1 cellular context compared by ENCODE assay signal in genomic region chr22:28772633-28773460, GRCh38.
TF ChIP-seq lines count a peak whose summit lies in the region.

A gene with protein sequence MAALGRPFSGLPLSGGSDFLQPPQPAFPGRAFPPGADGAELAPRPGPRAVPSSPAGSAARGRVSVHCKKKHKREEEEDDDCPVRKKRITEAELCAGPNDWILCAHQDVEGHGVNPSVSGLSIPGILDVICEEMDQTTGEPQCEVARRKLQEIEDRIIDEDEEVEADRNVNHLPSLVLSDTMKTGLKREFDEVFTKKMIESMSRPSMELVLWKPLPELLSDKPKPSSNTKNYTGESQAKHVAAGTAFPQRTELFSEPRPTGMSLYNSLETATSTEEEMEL (plus strand): TSS chr22:28772695. CDS start chr22:28772850, 155 bp downstream.

TF ChIP-seq in HepG2, 621 proteins besides CTCF, POLR2A, EP300 and RAD21 (continued from another document and continues in another):
- TF ChIP-seq PRDM15 (CRISPR knock-in tag; IDR thresholded peaks at IDR 0.05) (no peak; the same call in 1 of the 2 replicates), ZNF232 (CRISPR knock-in tag; IDR thresholded peaks at IDR 0.05; ENCODE audit: borderline replicate concordance) (no peak), ZNF761 (CRISPR knock-in tag; conservative IDR thresholded peaks at IDR 0.05) (no peak), ZNF83 (CRISPR knock-in tag; IDR thresholded peaks at IDR 0.05; ENCODE audit: borderline replicate concordance) (no peak), ZSCAN12 (CRISPR knock-in tag; IDR thresholded peaks at IDR 0.05) (no peak), TRAFD1 (CRISPR knock-in tag; IDR thresholded peaks at IDR 0.05; ENCODE audit: borderline replicate concordance) (no peak), ZNF33A (CRISPR knock-in tag; IDR thresholded peaks at IDR 0.05; ENCODE audit: borderline replicate concordance) (no peak), E2F5 (CRISPR knock-in tag; conservative IDR thresholded peaks at IDR 0.05) (no peak), ZNF75D (CRISPR knock-in tag; IDR thresholded peaks at IDR 0.05; ENCODE audit: borderline replicate concordance) (no peak), ZFP37 (CRISPR knock-in tag; IDR thresholded peaks at IDR 0.05; ENCODE audit: borderline replicate concordance) (0 out of 2 replicates have a peak, but pooled peaks have one; percentile 43), SIX4 (CRISPR knock-in tag; IDR thresholded peaks at IDR 0.05) (peak; percentile 47; the same call in 1 of the 2 replicates), SMARCC2 (IDR thresholded peaks at IDR 0.05) (no peak), DNMT1 (CRISPR knock-in tag; IDR thresholded peaks at IDR 0.05) (no peak), HOXD1 (CRISPR knock-in tag; IDR thresholded peaks at IDR 0.05) (peak; percentile 89), USF2 (IDR thresholded peaks at IDR 0.05; ENCODE audit: low read depth, low read length) (no peak), USF2 (CRISPR knock-in tag; IDR thresholded peaks at IDR 0.05; ENCODE audit: borderline replicate concordance) (no peak), MED1 (CRISPR knock-in tag; IDR thresholded peaks at IDR 0.05) (peak; percentile 48; the same call in 1 of the 2 replicates), KDM3A (CRISPR knock-in tag; IDR thresholded peaks at IDR 0.05; ENCODE audit: low read depth) (no peak), JUNB (CRISPR knock-in tag; IDR thresholded peaks at IDR 0.05; ENCODE audit: borderline replicate concordance) (no peak), ATF1 (CRISPR knock-in tag; IDR thresholded peaks at IDR 0.05) (peak; percentile 84), ZFP91 (CRISPR knock-in tag; IDR thresholded peaks at IDR 0.05; ENCODE audit: borderline replicate concordance) (peak; percentile 45; the same call in 1 of the 2 replicates), CBX1 (IDR thresholded peaks at IDR 0.05; ENCODE audit: low read depth) (peak; percentile 22), KLF6 (CRISPR knock-in tag; IDR thresholded peaks at IDR 0.05) (peak; percentile 68; the same call in 1 of the 2 replicates), ZNF569 (CRISPR knock-in tag; IDR thresholded peaks at IDR 0.05; ENCODE audit: borderline replicate concordance) (no peak), ZNF256 (CRISPR knock-in tag; conservative IDR thresholded peaks at IDR 0.05) (peak; percentile 86; the same call in 1 of the 2 replicates), CC2D1A (CRISPR knock-in tag; IDR thresholded peaks at IDR 0.05) (no peak), GTF2F1 (IDR thresholded peaks at IDR 0.05; ENCODE audit: low read length) (no peak), AFF4 (CRISPR knock-in tag; IDR thresholded peaks at IDR 0.05) (no peak), ZNF331 (CRISPR knock-in tag; IDR thresholded peaks at IDR 0.05) (peak; percentile 75; the same call in 1 of the 2 replicates), ATAD3A (CRISPR knock-in tag; IDR thresholded peaks at IDR 0.05) (no peak), SAP130 (CRISPR knock-in tag; IDR thresholded peaks at IDR 0.05; ENCODE audit: low read depth) (peak; percentile 86), NFKBIZ (CRISPR knock-in tag; IDR thresholded peaks at IDR 0.05) (no peak), ARNTL (CRISPR knock-in tag; IDR thresholded peaks at IDR 0.05) (peak; percentile 55; the same call in 1 of the 2 replicates), MXD3 (CRISPR knock-in tag; IDR thresholded peaks at IDR 0.05) (peak; percentile 71; the same call in 1 of the 2 replicates), SMARCE1 (IDR thresholded peaks at IDR 0.05; ENCODE audit: borderline replicate concordance) (no peak)
- TF ChIP-seq, protein P1, sequence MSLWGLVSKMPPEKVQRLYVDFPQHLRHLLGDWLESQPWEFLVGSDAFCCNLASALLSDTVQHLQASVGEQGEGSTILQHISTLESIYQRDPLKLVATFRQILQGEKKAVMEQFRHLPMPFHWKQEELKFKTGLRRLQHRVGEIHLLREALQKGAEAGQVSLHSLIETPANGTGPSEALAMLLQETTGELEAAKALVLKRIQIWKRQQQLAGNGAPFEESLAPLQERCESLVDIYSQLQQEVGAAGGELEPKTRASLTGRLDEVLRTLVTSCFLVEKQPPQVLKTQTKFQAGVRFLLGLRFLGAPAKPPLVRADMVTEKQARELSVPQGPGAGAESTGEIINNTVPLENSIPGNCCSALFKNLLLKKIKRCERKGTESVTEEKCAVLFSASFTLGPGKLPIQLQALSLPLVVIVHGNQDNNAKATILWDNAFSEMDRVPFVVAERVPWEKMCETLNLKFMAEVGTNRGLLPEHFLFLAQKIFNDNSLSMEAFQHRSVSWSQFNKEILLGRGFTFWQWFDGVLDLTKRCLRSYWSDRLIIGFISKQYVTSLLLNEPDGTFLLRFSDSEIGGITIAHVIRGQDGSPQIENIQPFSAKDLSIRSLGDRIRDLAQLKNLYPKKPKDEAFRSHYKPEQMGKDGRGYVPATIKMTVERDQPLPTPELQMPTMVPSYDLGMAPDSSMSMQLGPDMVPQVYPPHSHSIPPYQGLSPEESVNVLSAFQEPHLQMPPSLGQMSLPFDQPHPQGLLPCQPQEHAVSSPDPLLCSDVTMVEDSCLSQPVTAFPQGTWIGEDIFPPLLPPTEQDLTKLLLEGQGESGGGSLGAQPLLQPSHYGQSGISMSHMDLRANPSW (CRISPR knock-in tag; IDR thresholded peaks at IDR 0.05; ENCODE audit: borderline replicate concordance) = no peak
- TF ChIP-seq, protein P2, sequence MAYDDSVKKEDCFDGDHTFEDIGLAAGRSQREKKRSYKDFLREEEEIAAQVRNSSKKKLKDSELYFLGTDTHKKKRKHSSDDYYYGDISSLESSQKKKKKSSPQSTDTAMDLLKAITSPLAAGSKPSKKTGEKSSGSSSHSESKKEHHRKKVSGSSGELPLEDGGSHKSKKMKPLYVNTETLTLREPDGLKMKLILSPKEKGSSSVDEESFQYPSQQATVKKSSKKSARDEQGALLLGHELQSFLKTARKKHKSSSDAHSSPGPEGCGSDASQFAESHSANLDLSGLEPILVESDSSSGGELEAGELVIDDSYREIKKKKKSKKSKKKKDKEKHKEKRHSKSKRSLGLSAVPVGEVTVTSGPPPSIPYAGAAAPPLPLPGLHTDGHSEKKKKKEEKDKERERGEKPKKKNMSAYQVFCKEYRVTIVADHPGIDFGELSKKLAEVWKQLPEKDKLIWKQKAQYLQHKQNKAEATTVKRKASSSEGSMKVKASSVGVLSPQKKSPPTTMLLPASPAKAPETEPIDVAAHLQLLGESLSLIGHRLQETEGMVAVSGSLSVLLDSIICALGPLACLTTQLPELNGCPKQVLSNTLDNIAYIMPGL (CRISPR knock-in tag; IDR thresholded peaks at IDR 0.05; ENCODE audit: borderline replicate concordance in 1 of 2, low read depth in 1 of 2) = peak; percentile 70 to 83; a peak in 3 of 4 replicates
- TF ChIP-seq, protein P3, sequence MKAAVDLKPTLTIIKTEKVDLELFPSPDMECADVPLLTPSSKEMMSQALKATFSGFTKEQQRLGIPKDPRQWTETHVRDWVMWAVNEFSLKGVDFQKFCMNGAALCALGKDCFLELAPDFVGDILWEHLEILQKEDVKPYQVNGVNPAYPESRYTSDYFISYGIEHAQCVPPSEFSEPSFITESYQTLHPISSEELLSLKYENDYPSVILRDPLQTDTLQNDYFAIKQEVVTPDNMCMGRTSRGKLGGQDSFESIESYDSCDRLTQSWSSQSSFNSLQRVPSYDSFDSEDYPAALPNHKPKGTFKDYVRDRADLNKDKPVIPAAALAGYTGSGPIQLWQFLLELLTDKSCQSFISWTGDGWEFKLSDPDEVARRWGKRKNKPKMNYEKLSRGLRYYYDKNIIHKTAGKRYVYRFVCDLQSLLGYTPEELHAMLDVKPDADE (CRISPR knock-in tag; IDR thresholded peaks at IDR 0.05) = no peak
